In the genomic region with DNA sequence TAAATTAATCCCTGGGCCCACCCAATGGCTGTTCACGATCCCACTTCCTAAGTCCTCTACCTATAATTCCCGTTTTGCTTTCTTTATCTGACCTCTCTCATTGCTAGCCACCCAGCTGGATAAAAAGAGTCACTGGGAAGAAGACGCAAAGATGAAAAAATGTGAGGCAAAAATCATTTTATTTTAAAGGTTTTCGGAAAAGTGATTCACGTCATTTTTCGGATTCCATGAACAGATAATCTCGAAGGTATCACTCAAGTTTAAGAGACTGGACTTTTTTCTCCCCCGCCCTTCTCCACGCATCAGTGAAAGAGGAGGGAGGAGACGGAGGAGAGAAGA, we compare ENCODE assay signal across 9 cellular contexts. TPM values are rescaled to one million over a fixed set of nuclear protein-coding genes. Genes with fewer than 3 reads are reported as not detected.
A peak's percentile ranks its signal among the peaks of the same experiment; 100 is the strongest.
DNase-seq lines count a peak whose midpoint lies in the region; TF ChIP-seq lines count a peak whose summit lies in the region.
"Had no signal": no experiment of that assay in that cellular context is flagged by ENCODE, and none has a peak within 500 bp of the region (broad histone marks: within the 10 kb centered on the region; RNA-seq: fewer than 3 reads in every experiment).

No MANE protein-coding gene starts in this region.

- H3K27me3 ChIP-seq in NT2/D1 (ENCODE audit: insufficient read depth, insufficient read length) (peaks cover 27% of the 10 kb centered on the region), osteoblast (ENCODE audit: insufficient read depth, low read length) (peaks cover 19% of the 10 kb centered on the region)

- H3K4me1 ChIP-seq in NT2/D1 (ENCODE audit: insufficient read depth, insufficient read length) (no peaks in the 10 kb centered on the region), osteoblast (ENCODE audit: insufficient read depth, low read length) (no peaks in the 10 kb centered on the region)

- H3K4me3 ChIP-seq in AG10803 (ENCODE audit: low read length), result peak overlapping the region; percentile 14; the same call in 1 of the 2 replicates
- H3K4me3 ChIP-seq in NT2/D1 (ENCODE audit: insufficient read length, low read depth), result peak overlapping the region; percentile 53
- H3K4me3 ChIP-seq in epithelial cell of proximal tubule (ENCODE audit: low read depth, low read length), result peak overlapping the region; percentile 30
- peak overlapping the region; percentile 57 for H3K4me3 ChIP-seq in osteoblast (ENCODE audit: insufficient read depth, low read length)

- DNase-seq in AG10803 (ENCODE audit: low read depth) (no peak), NT2/D1 (ENCODE audit: low read depth, low spot score) (no peak), epithelial cell of proximal tubule (ENCODE audit: low read depth) (no peak), osteoblast (ENCODE audit: insufficient read length, low spot score, missing footprints) (peak; percentile 42), KBM-7 (no peak), SIG-M5 (lab: John Stamatoyannopoulos, UW) (no peak), NCI-H345 treated with DMSO at 0.1 percent for 48 hours (lab: John Stamatoyannopoulos, UW; ENCODE audit: unreplicated experiment) (no peak), NCI-H128 (lab: John Stamatoyannopoulos, UW; ENCODE audit: unreplicated experiment) (no peak)
- DNase-seq: DMS79 treated with DMSO at 0.1 percent for 48 hours had no signal

- in situ Hi-C loops in KBM-7 (cut with MboI; ENCODE audit: low pct_unique_long_range_greater_than_20kb, low sequenced_read_pairs), result no loop called here

- no peaks in the 10 kb centered on the region for H3K79me2 ChIP-seq in osteoblast (ENCODE audit: insufficient read depth, low read length)

- no peaks in the 10 kb centered on the region for H4K20me1 ChIP-seq in osteoblast (ENCODE audit: insufficient read depth, low read length)

- peak overlapping the region; percentile 57 for H3K4me2 ChIP-seq in osteoblast (ENCODE audit: insufficient read depth, low read length)

- no peaks in the 10 kb centered on the region for H3K9me3 ChIP-seq in NT2/D1 (ENCODE audit: insufficient read depth, low read length)
- H3K9me3 ChIP-seq in osteoblast (ENCODE audit: low read depth, low read length), result no peaks in the 10 kb centered on the region

- H3K9ac ChIP-seq in NT2/D1 (ENCODE audit: insufficient read length, low read depth), result peak overlapping the region; percentile 73

- H3K36me3 ChIP-seq in NT2/D1 (ENCODE audit: insufficient read depth, insufficient read length, low read length) (no peaks in the 10 kb centered on the region), osteoblast (ENCODE audit: insufficient read depth, low read length) (no peaks in the 10 kb centered on the region)

- H2AFZ ChIP-seq in osteoblast (ENCODE audit: low read length), result peak overlapping the region; percentile 22

- no peak overlapping the region for H3K27ac ChIP-seq in osteoblast (ENCODE audit: low read depth, low read length)

- no peak for TF ChIP-seq CTCF in AG10803 (conservative IDR thresholded peaks at IDR 0.05; ENCODE audit: low read length)
- no peak for TF ChIP-seq CTCF in epithelial cell of proximal tubule (conservative IDR thresholded peaks at IDR 0.05; ENCODE audit: low read depth, low read length)
- no peak for TF ChIP-seq CTCF in osteoblast (IDR thresholded peaks at IDR 0.05; ENCODE audit: extremely low read depth, low read depth, low read length)

RNA-seq across cellular contexts. Expression of a gene that starts 0.3 kb away (rescaled TPM):
- total RNA-seq in epithelial cell of proximal tubule (not detected in 2 replicates), osteoblast (under 0.01 TPM in 2 replicates)
